ENCODE assay signal across 9 cellular contexts in genomic region chr2:144890828-144891227, GRCh38.
DNase-seq lines count a peak whose midpoint lies in the region; ATAC-seq and TF ChIP-seq lines count a peak whose summit lies in the region.
"Had no signal": no experiment of that assay in that cellular context is flagged by ENCODE, and none has a peak within 500 bp of the region (broad histone marks: within the 10 kb centered on the region; RNA-seq: fewer than 3 reads in every experiment).

No MANE protein-coding gene starts in this region.

- H3K4me1 ChIP-seq in A673 (ENCODE audit: insufficient read depth, low read length, poor library complexity, severe bottlenecking) (peaks cover 7% of the 10 kb centered on the region), fibroblast of lung (ENCODE audit: control insufficient read depth, extremely low read depth, insufficient read depth, low read length) (no peaks in the 10 kb centered on the region), ovary (ENCODE audit: insufficient read depth) (peaks cover 6% of the 10 kb centered on the region)

- H3K9me3 ChIP-seq in A673 (ENCODE audit: low read depth, low read length, poor library complexity, severe bottlenecking) (no peaks in the 10 kb centered on the region), fibroblast of lung (ENCODE audit: control insufficient read depth, insufficient read depth, low read depth, low read length) (no peaks in the 10 kb centered on the region), ovary (no peaks in the 10 kb centered on the region)

- CTCF ChIA-PET in A673 (lab: Charles Lee) = interaction anchor here (0.6 kb wide), 1 partner anchor 528 kb away, joined by 4 read pairs; no protein-coding TSS in a partner anchor

- H3K27me3 ChIP-seq in A673 (replicated peaks; ENCODE audit: insufficient read depth, low read depth, low read length, poor library complexity) (no peaks in the 10 kb centered on the region), fibroblast of lung (ENCODE audit: control insufficient read depth, insufficient read depth, low read length) (no peaks in the 10 kb centered on the region), ovary (no peaks in the 10 kb centered on the region)

- H3K9ac ChIP-seq in fibroblast of lung (ENCODE audit: insufficient read depth, low read length) = no peak overlapping the region

- no peak for TF ChIP-seq POLR2A in ovary (IDR thresholded peaks at IDR 0.05)

- WGBS in ovary, 3 donors = 14 to 29% (median 27%) methylated on average over 1 of the region's 1 CpG

- no peak for TF ChIP-seq EP300 in ovary (IDR thresholded peaks at IDR 0.05)

- TF ChIP-seq CTCF in A673 (conservative IDR thresholded peaks at IDR 0.05; ENCODE audit: low read depth, low read length) (peak; percentile 61), fibroblast of lung (conservative IDR thresholded peaks at IDR 0.05 in 1 of 2, IDR thresholded peaks at IDR 0.05 in 1 of 2; ENCODE audit: low read depth in 1 of 2, low read length in 2 of 2) (peak in 1 of 2 donors; percentile 28), ovary (IDR thresholded peaks at IDR 0.05) (no peak)

- peak; percentile 56 for ATAC-seq in GM18502 (IDR thresholded peaks at IDR 0.05; ENCODE audit: poor library complexity, unreplicated experiment)
- ATAC-seq in GM21786 (IDR thresholded peaks at IDR 0.05; ENCODE audit: unreplicated experiment) = no peak
- ATAC-seq in GM21723 (IDR thresholded peaks at IDR 0.05; ENCODE audit: unreplicated experiment) = no peak

- H3K27ac ChIP-seq in A673 (ENCODE audit: low read depth, low read length, poor library complexity, severe bottlenecking) (peak overlapping the region; percentile 53), fibroblast of lung (ENCODE audit: insufficient read depth, low read length) (no peak overlapping the region), ovary (no peak overlapping the region)

- no peak overlapping the region for H2AFZ ChIP-seq in fibroblast of lung (ENCODE audit: low read length)

- POLR2A ChIA-PET in A673 (lab: Charles Lee; ENCODE audit: low non-redundant PET) = interaction anchor here (0.6 kb wide), 1 partner anchor 943 kb away, joined by 3 read pairs; no protein-coding TSS in a partner anchor

- intact Hi-C loops in A673 (cut with micrococcal nuclease; ENCODE audit: unreplicated experiment) = no loop called here
- intact Hi-C loops in posterior cingulate gyrus (cut with DNase I) = no loop called here
- intact Hi-C loops in ovary (cut with DNase I) = no loop called here

- BruUV-seq in A673 (replicated peaks; lab: Mats Ljungman, UMichigan) = no TSS peak

- no peaks in the 10 kb centered on the region for H4K20me1 ChIP-seq in fibroblast of lung (ENCODE audit: control insufficient read depth, extremely low read depth, insufficient read depth, low read length)

- DNase-seq in A673 (ENCODE audit: low spot score) = peak; percentile 91
- DNase-seq in NCI-H69 (lab: John Stamatoyannopoulos, UW) = peak; percentile 1
- DNase-seq in fibroblast of lung (ENCODE audit: low read depth in 2 of 2) = peak; percentile 55 to 56
- no peak for DNase-seq in posterior cingulate gyrus
- DNase-seq in ovary = no peak
- DNase-seq: activated CD8-positive, alpha-beta memory T cell treated with anti-CD3 and anti-CD28 coated beads, Interleukin-2, amount 50 U/mL, for 48 hours had no signal

- no peaks in the 10 kb centered on the region for H3K79me2 ChIP-seq in fibroblast of lung (ENCODE audit: control insufficient read depth, insufficient read depth, low read length)

- H3K36me3 ChIP-seq in A673 (ENCODE audit: insufficient read depth, low read length, poor library complexity, severe bottlenecking) = no peaks in the 10 kb centered on the region
- no peaks in the 10 kb centered on the region for H3K36me3 ChIP-seq in fibroblast of lung (ENCODE audit: control insufficient read depth, insufficient read depth, low read length)
- H3K36me3 ChIP-seq in ovary = no peaks in the 10 kb centered on the region

- H3K4me3 ChIP-seq in A673 (ENCODE audit: low read depth, low read length, poor library complexity, severe bottlenecking) (no peak overlapping the region), fibroblast of lung (replicated peaks in 1 of 4; ENCODE audit: control extremely low read depth in 1 of 4, insufficient read depth in 1 of 4, low read depth in 3 of 4, low read length in 4 of 4) (no peak overlapping the region), ovary (no peak overlapping the region)

- no peak overlapping the region for H3K4me2 ChIP-seq in fibroblast of lung (ENCODE audit: extremely low read depth, insufficient read depth, low read length)

Comparison
In these comparisons a context has a peak if more than half of its experiments do, and no peak if none do; other contexts are left out.
1. DNase-seq: peak in A673 (single experiment), NCI-H69 (single experiment) and fibroblast of lung (2 of 2); none in posterior cingulate gyrus (0 of 10) and ovary (0 of 5).